In the genomic region with DNA sequence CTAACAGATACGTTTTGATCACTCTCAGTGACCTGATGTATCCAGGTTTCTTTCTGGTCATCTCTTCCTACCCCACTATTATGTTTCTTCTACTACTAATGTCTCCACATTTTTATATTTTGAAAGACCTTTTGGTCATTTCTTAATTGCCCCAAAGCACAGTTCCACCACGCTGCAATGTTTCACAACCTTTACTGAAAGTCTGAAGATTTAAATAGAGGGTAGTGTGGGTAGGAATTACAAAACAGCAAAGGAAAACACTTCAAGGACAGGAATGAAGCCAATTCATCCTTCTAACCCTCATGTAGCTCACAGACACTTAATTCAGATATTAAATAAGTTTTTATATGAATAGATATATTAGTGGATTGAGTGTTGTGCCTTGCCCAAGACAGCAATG, we compare ENCODE assay signal across 29 cellular contexts.
"Had no signal": no experiment of that assay in that cellular context is flagged by ENCODE, and none has a peak within 500 bp of the region (broad histone marks: within the 10 kb centered on the region; RNA-seq: fewer than 3 reads in every experiment).

No MANE protein-coding gene starts in this region.

- H3K4me1 ChIP-seq: adrenal gland, ascending aorta, breast epithelium, colonic mucosa, foreskin keratinocyte, gastrocnemius medialis, heart left ventricle had no signal

- DNase-seq: activated CD4-positive, alpha-beta T cell treated with anti-CD3 and anti-CD28 coated beads for 48 hours; activated CD4-positive, alpha-beta T cell treated with anti-CD3 and anti-CD28 coated beads, Interleukin-2, amount 50 U/mL, for 1 hour; activated CD4-positive, alpha-beta T cell treated with anti-CD3 and anti-CD28 coated beads, Interleukin-2, amount 50 U/mL, for 48 hours; activated CD8-positive, alpha-beta memory T cell treated with anti-CD3 and anti-CD28 coated beads for 24 hours; activated CD8-positive, alpha-beta T cell treated with anti-CD3 and anti-CD28 coated beads for 36 hours; activated effector memory CD4-positive, alpha-beta T cell treated with Interleukin-2 at 50 U/mL for 16 hours; activated gamma-delta T cell treated with Interleukin-2 at 50 U/mL for 16 hours; activated naive CD4-positive, alpha-beta T cell treated with anti-CD3 and anti-CD28 coated beads, Interleukin-2, amount 50 U/mL, for 16 hours; activated naive CD4-positive, alpha-beta T cell treated with Interleukin-2 at 50 U/mL for 16 hours; activated T-cell treated with anti-CD3 and anti-CD28 coated beads, Interleukin-2, amount 50 U/mL, for 4 hours; adrenal gland; central memory CD4-positive, alpha-beta T cell; cerebellar nuclear complex; colonic mucosa; effector memory CD4-positive, alpha-beta T cell; endodermal cell; foreskin keratinocyte; gastrocnemius medialis; glutamatergic neuron; heart left ventricle; T-helper 2 cell had no signal

- H3K36me3 ChIP-seq: adrenal gland, ascending aorta, breast epithelium, cardiac muscle cell, colonic mucosa, gastrocnemius medialis, heart left ventricle had no signal

- H3K27me3 ChIP-seq: adrenal gland, ascending aorta, breast epithelium, cardiac muscle cell, colonic mucosa, foreskin keratinocyte, gastrocnemius medialis had no signal

- FAIRE-seq: TTC549 had no signal

- ATAC-seq: activated CD8-positive, alpha-beta T cell treated with anti-CD3 and anti-CD28 coated beads for 36 hours; activated T-cell treated with anti-CD3 and anti-CD28 coated beads, Interleukin-2, amount 50 U/mL, for 4 hours; activated T-helper 17 cell treated with anti-CD3 and anti-CD28 coated beads, Interleukin-2, amount 50 U/mL, for 72 hours; esophagus mucosa; foreskin keratinocyte; gastrocnemius medialis; heart left ventricle; WTC11 had no signal

- H3K9me3 ChIP-seq: adrenal gland, ascending aorta, breast epithelium, colonic mucosa, gastrocnemius medialis, heart left ventricle had no signal

- H3K27ac ChIP-seq: adrenal gland, ascending aorta, breast epithelium, cardiac muscle cell, colonic mucosa, foreskin keratinocyte, gastrocnemius medialis, heart left ventricle, VCaP had no signal

- H3K4me3 ChIP-seq: adrenal gland, ascending aorta, breast epithelium, cardiac muscle cell, colonic mucosa, gastrocnemius medialis, heart left ventricle had no signal
